Comparison of ENCODE assay signal across 10 cellular contexts in the genomic region with DNA sequence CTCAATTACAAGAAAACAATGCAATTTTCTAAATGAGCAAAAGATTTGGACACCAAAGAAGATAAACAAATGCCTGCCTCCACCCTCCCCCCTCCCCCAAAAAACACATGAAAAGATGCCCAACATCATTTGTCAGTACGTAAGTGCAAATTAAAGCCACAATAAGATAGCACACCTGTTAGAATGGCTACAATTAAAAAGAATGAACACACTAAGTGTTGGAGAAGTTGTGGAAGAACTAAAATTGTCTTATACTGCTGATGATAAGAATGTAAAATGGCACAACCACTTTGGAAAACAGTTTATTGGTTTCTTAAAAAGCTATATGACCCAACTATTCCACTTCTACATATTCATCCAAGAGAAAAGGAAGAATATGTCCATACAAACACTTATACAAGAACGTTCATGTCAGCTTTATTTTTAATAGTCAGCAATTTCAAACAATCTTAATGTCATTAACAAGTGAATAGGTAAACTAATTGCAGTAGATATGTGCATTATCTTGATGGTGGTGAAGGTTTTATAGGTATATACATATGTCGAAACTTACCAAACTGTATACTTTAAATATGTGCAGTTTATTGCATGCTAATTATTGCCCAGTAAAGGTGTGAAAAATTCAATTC. TPM values are rescaled to one million over a fixed set of nuclear protein-coding genes. Genes with fewer than 3 reads are reported as not detected.
"Had no signal": no experiment of that assay in that cellular context is flagged by ENCODE, and none has a peak within 500 bp of the region (broad histone marks: within the 10 kb centered on the region; RNA-seq: fewer than 3 reads in every experiment).

No MANE protein-coding gene starts in this region.

- H3K4me3 ChIP-seq: GM23338 had no signal

- FAIRE-seq: H1, H54 had no signal

- DNase-seq: H9, HCEC 1CT, HFFc6, KG1 had no signal

- H3K4me2 ChIP-seq: GM23338 had no signal

- H2AFZ ChIP-seq: GM23338 had no signal

- ATAC-seq: GM23338 had no signal

- H3K27ac ChIP-seq: HL-60 had no signal

RNA-seq across cellular contexts. Expression of a gene that starts 10.4 kb away (rescaled TPM):
- total RNA-seq: GM23338, H1, H9, HFFc6, HT1080 had no signal
- polyA plus RNA-seq: GM23338, H1, IgD-negative memory B cell had no signal

RNA-seq across cellular contexts. Expression of a gene that starts 21.4 kb away (rescaled TPM):
- total RNA-seq: GM23338, H1, H9 had no signal
- polyA plus RNA-seq: GM23338, H1 had no signal

RNA-seq across cellular contexts. Expression of a gene that starts 45.9 kb away (rescaled TPM):
- total RNA-seq: GM23338, H1, H9, HT1080 had no signal
